In genomic region chr2:58540680-58541079, GRCh38 we compare ENCODE assay signal across 18 cellular contexts.
DNase-seq lines count a peak whose midpoint lies in the region; FAIRE-seq and TF ChIP-seq lines count a peak whose summit lies in the region.
"Had no signal": no experiment of that assay in that cellular context is flagged by ENCODE, and none has a peak within 500 bp of the region (broad histone marks: within the 10 kb centered on the region; RNA-seq: fewer than 3 reads in every experiment).

No MANE protein-coding gene starts in this region.

- no peak overlapping the region for H2BK20ac ChIP-seq in H1 (ENCODE audit: low read length)

- H4K8ac ChIP-seq in H1 (ENCODE audit: extremely low read depth, insufficient read depth, low read length) (no peak overlapping the region), mesendoderm (ENCODE audit: low read depth, low read length) (no peak overlapping the region)

- POLR2A ChIA-PET in H1 (lab: Charles Lee; ENCODE audit: partially characterized antibody): interaction anchor here (0.7 to 1.8 kb wide), 13 partner anchors 9 to 94 kb away, joined by 3 to 6 read pairs (median 3); no protein-coding TSS in a partner anchor
- POLR2A ChIA-PET in HEK293T (lab: Yijun Ruan, JAX): no interaction called here

- H2BK120ac ChIP-seq in H1 (replicated peaks; ENCODE audit: low read depth, low read length) (peak overlapping the region; percentile 6), mesendoderm (ENCODE audit: low read depth, low read length) (no peak overlapping the region)

- H3K4ac ChIP-seq in H1 (replicated peaks; ENCODE audit: insufficient read length, low read depth, low read length) (no peak overlapping the region), mesendoderm (ENCODE audit: low read depth, low read length) (no peak overlapping the region)

- H2BK5ac ChIP-seq in H1 (ENCODE audit: low read depth, low read length) (peak overlapping the region; percentile 11; the same call in 1 of the 2 replicates), mesendoderm (ENCODE audit: low read length) (no peak overlapping the region)

- H3K79me2 ChIP-seq in H1 (ENCODE audit: control insufficient read depth in 1 of 2, insufficient read depth in 2 of 2, low read length in 2 of 2) (no peaks in the 10 kb centered on the region), mesendoderm (ENCODE audit: control insufficient read depth, insufficient read depth, low read length) (no peaks in the 10 kb centered on the region)

- 0 out of 3 replicates have a peak, but pooled peaks of 1 of the 2 experiments have one; percentile 58 for TF ChIP-seq EP300 in H1 (IDR thresholded peaks at IDR 0.05; ENCODE audit: borderline replicate concordance in 1 of 2, low read depth in 2 of 2, low read length in 2 of 2)

- no peak overlapping the region for H2AFZ ChIP-seq in H1 (ENCODE audit: low read length)

- DNase-seq in cardiac muscle cell (ENCODE audit: low read depth in 1 of 2, low spot score in 1 of 2): peak in 1 of 2 donors; percentile 35
- no peak for DNase-seq in right atrium auricular region (ENCODE audit: low spot score)
- DNase-seq in H1 (ENCODE audit: low read depth in 1 of 2, low spot score in 2 of 2): no peak
- DNase-seq in mesendoderm: peak; percentile 87
- no peak for DNase-seq in HEK293T (ENCODE audit: extremely low spot score)
- DNase-seq in A172 (ENCODE audit: low spot score): no peak
- DNase-seq in COLO829 (ENCODE audit: low spot score): no peak
- no peak for DNase-seq in UCSD-AML1 (lab: John Stamatoyannopoulos, UW; ENCODE audit: unreplicated experiment)
- DNase-seq: ACHN; activated CD4-positive, alpha-beta T cell treated with anti-CD3 and anti-CD28 coated beads, Interleukin-2, amount 10 ng/mL, durations not matched to agents 7 days and 5 days; activated naive CD4-positive, alpha-beta T cell treated with anti-CD3 and anti-CD28 coated beads, Interleukin-2, amount 50 U/mL, for 16 hours; activated T-cell treated with anti-CD3 and anti-CD28 coated beads for 4 hours; CD4-positive, alpha-beta memory T cell; DND-41; heart right ventricle; KBM-7; stimulated activated CD4-positive, alpha-beta T cell treated with anti-CD3 and anti-CD28 coated beads, Interleukin-15, amount 100 ng/mL, for 24 hours; stimulated activated naive CD4-positive, alpha-beta T cell treated with Interleukin-2 at 50 U/mL for 16 hours had no signal

- H2AK5ac ChIP-seq in H1 (ENCODE audit: low read depth, low read length): no peak overlapping the region
- no peak overlapping the region for H2AK5ac ChIP-seq in mesendoderm (ENCODE audit: low read length)

- H3K4me2 ChIP-seq in H1 (ENCODE audit: insufficient read depth in 1 of 2, low read depth in 2 of 2, low read length in 2 of 2) (peak overlapping the region; percentile 58 to 60), mesendoderm (ENCODE audit: low read length) (no peak overlapping the region)

- no peaks in the 10 kb centered on the region for H3K23me2 ChIP-seq in H1 (ENCODE audit: low read depth, low read length)

- TF ChIP-seq CTCF in cardiac muscle cell (IDR thresholded peaks at IDR 0.05; ENCODE audit: low read depth, low read length) (no peak), right atrium auricular region (IDR thresholded peaks at IDR 0.05) (no peak), H1 (IDR thresholded peaks at IDR 0.05; ENCODE audit: control extremely low read depth in 1 of 3, insufficient read depth in 1 of 3, low read depth in 1 of 3, low read length in 3 of 3) (no peak)

- H3K27me3 ChIP-seq in cardiac muscle cell (peaks cover 32% of the 10 kb centered on the region), right atrium auricular region (no peaks in the 10 kb centered on the region), H1 (replicated peaks in 1 of 4; ENCODE audit: control insufficient read depth in 3 of 4, extremely low read depth in 1 of 4, insufficient read depth in 3 of 4, low read length in 3 of 4) (no peaks in the 10 kb centered on the region), mesendoderm (ENCODE audit: insufficient read depth, low read length, poor library complexity) (no peaks in the 10 kb centered on the region)

- H3K9me3 ChIP-seq in cardiac muscle cell (ENCODE audit: low read depth): no peaks in the 10 kb centered on the region
- no peaks in the 10 kb centered on the region for H3K9me3 ChIP-seq in right atrium auricular region
- no peaks in the 10 kb centered on the region for H3K9me3 ChIP-seq in H1 (ENCODE audit: insufficient read depth in 2 of 2, low read depth in 1 of 2, low read length in 1 of 2)
- H3K9me3 ChIP-seq: heart right ventricle had no signal

- H3K9ac ChIP-seq in H1 (replicated peaks in 1 of 4; ENCODE audit: extremely low read depth in 1 of 4, low read depth in 3 of 4, low read length in 3 of 4): peak overlapping the region in 3 of 4 experiments; percentile 0 to 49 (median 31); a peak in 5 of 7 replicates
- H3K9ac ChIP-seq in mesendoderm (ENCODE audit: low read length): peak overlapping the region; percentile 4

- H4K91ac ChIP-seq in H1 (replicated peaks; ENCODE audit: insufficient read length, low read length): peak overlapping the region; percentile 5

- FAIRE-seq in H1 (lab: Jason Lieb, UNC): peak; percentile 99

- no peaks in the 10 kb centered on the region for H4K20me1 ChIP-seq in H1 (replicated peaks in 1 of 2; ENCODE audit: control insufficient read depth in 1 of 2, insufficient read depth in 2 of 2, low read length in 2 of 2)

- peak in 1 of 2 experiments; percentile 66; a peak in 1 of 3 replicates for TF ChIP-seq POLR2A in H1 (IDR thresholded peaks at IDR 0.05; ENCODE audit: control extremely low read depth in 1 of 2, low read depth in 2 of 2, low read length in 2 of 2)

- H3K79me1 ChIP-seq in H1 (ENCODE audit: low read depth, low read length) (no peaks in the 10 kb centered on the region), mesendoderm (ENCODE audit: low read length) (no peaks in the 10 kb centered on the region)

- H2BK12ac ChIP-seq in H1 (ENCODE audit: low read depth, low read length): no peak overlapping the region; the same call in 1 of the 2 replicates

- H2BK15ac ChIP-seq in H1 (ENCODE audit: low read length) (no peak overlapping the region), mesendoderm (replicated peaks; ENCODE audit: low read depth) (peak overlapping the region; percentile 19)

- no peaks in the 10 kb centered on the region for H3K36me3 ChIP-seq in cardiac muscle cell
- no peaks in the 10 kb centered on the region for H3K36me3 ChIP-seq in right atrium auricular region
- H3K36me3 ChIP-seq in H1 (ENCODE audit: control insufficient read depth in 2 of 4, insufficient read depth in 4 of 4, low read length in 3 of 4): no peaks in the 10 kb centered on the region
- H3K36me3 ChIP-seq in mesendoderm (ENCODE audit: control insufficient read depth, insufficient read depth, low read length): no peaks in the 10 kb centered on the region
- H3K36me3 ChIP-seq: heart right ventricle had no signal

- H3K27ac ChIP-seq in cardiac muscle cell (peak overlapping the region; percentile 41), right atrium auricular region (no peak overlapping the region), H1 (ENCODE audit: low read depth, low read length) (peak overlapping the region; percentile 92), mesendoderm (ENCODE audit: low read depth, low read length) (peak overlapping the region; percentile 70)
- H3K27ac ChIP-seq: heart right ventricle had no signal

- no peak overlapping the region for H3K14ac ChIP-seq in H1 (ENCODE audit: insufficient read length)

- no peak for TF ChIP-seq RAD21 in H1 (IDR thresholded peaks at IDR 0.05 in 1 of 2, conservative IDR thresholded peaks at IDR 0.05 in 1 of 2; ENCODE audit: low read depth in 2 of 2, low read length in 2 of 2)

- H3K18ac ChIP-seq in H1 (ENCODE audit: extremely low read depth, low read length) (no peak overlapping the region; the same call in 1 of the 2 replicates), mesendoderm (ENCODE audit: low read length) (peak overlapping the region; percentile 22)

- H4K5ac ChIP-seq in H1 (ENCODE audit: insufficient read length, low read depth, low read length): peak overlapping the region; percentile 93
- H4K5ac ChIP-seq in mesendoderm (ENCODE audit: low read length): no peak overlapping the region

- 0% methylated on average over 4 of the region's 4 CpGs; no CpG with 5 or more reads in 1 of the 2 experiments for WGBS in H1 (ENCODE audit: extremely low coverage in 1 of 2, insufficient coverage in 1 of 2, insufficient read length in 1 of 2, insufficient replicate concordance in 2 of 2, low coverage in 1 of 2, low lambda C conversion rate in 2 of 2, missing lambda C conversion rate in 1 of 2), 2 experiments
- no CpG with 5 or more reads among the region's 4 CpGs for WGBS in mesendoderm (ENCODE audit: extremely low coverage, insufficient coverage, low lambda C conversion rate)

- H3K56ac ChIP-seq in H1 (replicated peaks; ENCODE audit: insufficient read length, low read depth, low read length) (no peak overlapping the region), mesendoderm (ENCODE audit: low read length) (peak overlapping the region; percentile 34)

- no peak overlapping the region for H3K4me3 ChIP-seq in cardiac muscle cell
- H3K4me3 ChIP-seq in right atrium auricular region: no peak overlapping the region
- H3K4me3 ChIP-seq in H1 (ENCODE audit: extremely low read depth in 1 of 4, insufficient read depth in 2 of 4, low read depth in 3 of 4, low read length in 4 of 4): peak overlapping the region in 2 of 4 experiments; percentile 22 to 56; a peak in 4 of 8 replicates
- H3K4me3 ChIP-seq in mesendoderm (ENCODE audit: low read length): no peak overlapping the region
- H3K4me3 ChIP-seq: heart right ventricle had no signal

- CTCF ChIA-PET in H1 (lab: Charles Lee; ENCODE audit: partially characterized antibody) (interaction anchor here (0.6 to 1.2 kb wide), 5 partner anchors 10 to 495 kb away, joined by 3 to 7 read pairs (median 3); no protein-coding TSS in a partner anchor), HEK293T (lab: Yijun Ruan, JAX) (no interaction called here)

- H3K23ac ChIP-seq in H1 (ENCODE audit: insufficient read length) (no peak overlapping the region), mesendoderm (ENCODE audit: low read length) (no peak overlapping the region)

- H3K4me1 ChIP-seq in cardiac muscle cell (ENCODE audit: low read depth): peaks cover 6% of the 10 kb centered on the region
- no peaks in the 10 kb centered on the region for H3K4me1 ChIP-seq in right atrium auricular region
- H3K4me1 ChIP-seq in H1 (replicated peaks in 1 of 4; ENCODE audit: control insufficient read depth in 3 of 4, insufficient read depth in 4 of 4, low read length in 3 of 4): peaks cover 2 to 51% (median 25%) of the 10 kb centered on the region in 4 experiments; a peak in 5 of 7 replicates
- H3K4me1 ChIP-seq in mesendoderm (ENCODE audit: control insufficient read depth, low read depth, low read length): no peaks in the 10 kb centered on the region
- H3K4me1 ChIP-seq: heart right ventricle had no signal

TF ChIP-seq in H1, 55 proteins besides CTCF, POLR2A, EP300 and RAD21 (continues in another document):
- TF ChIP-seq ASH2L (IDR thresholded peaks at IDR 0.05; ENCODE audit: low read length) (peak; percentile 21), HDAC6 (IDR thresholded peaks at IDR 0.05; ENCODE audit: low read depth, low read length) (no peak), BACH1 (IDR thresholded peaks at IDR 0.05; ENCODE audit: low read length) (no peak)

TF ChIP-seq in HEK293T, 16 proteins besides CTCF, POLR2A, EP300 and RAD21 (continues in another document):
- TF ChIP-seq TARDBP (IDR thresholded peaks at IDR 0.05) (no peak), SUZ12 (IDR thresholded peaks at IDR 0.05) (no peak), HDGF (IDR thresholded peaks at IDR 0.05; ENCODE audit: borderline replicate concordance) (no peak), CTBP1 (IDR thresholded peaks at IDR 0.05; ENCODE audit: borderline replicate concordance) (no peak)

Comparison
In these comparisons a context has a peak if more than half of its experiments do, and no peak if none do; other contexts are left out.
1. H3K27ac ChIP-seq: peak in cardiac muscle cell (single experiment), H1 (single experiment) and mesendoderm (single experiment); none in right atrium auricular region (0 of 2).